Comparison of ENCODE assay signal across 8 cellular contexts in genomic region chr2:102473020-102473419, GRCh38. TPM values are rescaled to one million over a fixed set of nuclear protein-coding genes. Genes with fewer than 3 reads are reported as not detected.
DNase-seq lines count a peak whose midpoint lies in the region; ATAC-seq and TF ChIP-seq lines count a peak whose summit lies in the region.

A gene with protein sequence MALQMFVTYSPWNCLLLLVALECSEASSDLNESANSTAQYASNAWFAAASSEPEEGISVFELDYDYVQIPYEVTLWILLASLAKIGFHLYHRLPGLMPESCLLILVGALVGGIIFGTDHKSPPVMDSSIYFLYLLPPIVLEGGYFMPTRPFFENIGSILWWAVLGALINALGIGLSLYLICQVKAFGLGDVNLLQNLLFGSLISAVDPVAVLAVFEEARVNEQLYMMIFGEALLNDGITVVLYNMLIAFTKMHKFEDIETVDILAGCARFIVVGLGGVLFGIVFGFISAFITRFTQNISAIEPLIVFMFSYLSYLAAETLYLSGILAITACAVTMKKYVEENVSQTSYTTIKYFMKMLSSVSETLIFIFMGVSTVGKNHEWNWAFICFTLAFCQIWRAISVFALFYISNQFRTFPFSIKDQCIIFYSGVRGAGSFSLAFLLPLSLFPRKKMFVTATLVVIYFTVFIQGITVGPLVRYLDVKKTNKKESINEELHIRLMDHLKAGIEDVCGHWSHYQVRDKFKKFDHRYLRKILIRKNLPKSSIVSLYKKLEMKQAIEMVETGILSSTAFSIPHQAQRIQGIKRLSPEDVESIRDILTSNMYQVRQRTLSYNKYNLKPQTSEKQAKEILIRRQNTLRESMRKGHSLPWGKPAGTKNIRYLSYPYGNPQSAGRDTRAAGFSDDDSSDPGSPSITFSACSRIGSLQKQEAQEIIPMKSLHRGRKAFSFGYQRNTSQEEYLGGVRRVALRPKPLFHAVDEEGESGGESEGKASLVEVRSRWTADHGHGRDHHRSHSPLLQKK (plus strand): TSS chr2:102473226. CDS start chr2:102473760, 534 bp downstream.

- H3K27me3 Mint-ChIP-seq in CD14-positive monocyte (ENCODE audit: low read depth in 3 of 3) = peaks cover 1 to 24% (median 5%) of the 10 kb centered on the region in 3 donors
- peaks cover 36% of the 10 kb centered on the region for H3K27me3 Mint-ChIP-seq in T-helper 17 cell

- peak; percentile 93 for TF ChIP-seq CTCF in CD14-positive monocyte (IDR thresholded peaks at IDR 0.05)
- peak; percentile 75 to 81 (median 80) for TF ChIP-seq CTCF in breast epithelium (IDR thresholded peaks at IDR 0.05)
- peak; percentile 76 to 87 (median 85) for TF ChIP-seq CTCF in right lobe of liver (IDR thresholded peaks at IDR 0.05)

- no peaks in the 10 kb centered on the region for H3K36me3 Mint-ChIP-seq in CD14-positive monocyte
- H3K36me3 Mint-ChIP-seq in T-helper 17 cell (ENCODE audit: low read depth) = peaks cover 4% of the 10 kb centered on the region

- intact Hi-C loops in CD14-positive monocyte (cut with micrococcal nuclease) (loop anchor here (5.0 kb wide), 2 partner anchors 119 to 144 kb away; partner anchors contain the start of gene SLC9A2 (in 2 of the 2)), breast epithelium (cut with DNase I; ENCODE audit: low total_unique reads) (no loop called here), right lobe of liver (cut with DNase I) (no loop called here)

- WGBS in right lobe of liver (ENCODE audit: insufficient coverage, low coverage, low lambda C conversion rate, missing lambda C conversion rate) = 7% methylated on average over 3 of the region's 3 CpGs

- ATAC-seq in GM18511 (IDR thresholded peaks at IDR 0.05; ENCODE audit: unreplicated experiment) (peak; percentile 72), T-helper 17 cell (peak; percentile 69), right lobe of liver (peak; percentile 88 to 91 (median 90)), GM21723 (IDR thresholded peaks at IDR 0.05; ENCODE audit: unreplicated experiment) (no peak)

- H3K4me1 ChIP-seq in breast epithelium = no peaks in the 10 kb centered on the region
- H3K4me1 ChIP-seq in right lobe of liver = no peaks in the 10 kb centered on the region

- H3K27ac ChIP-seq in breast epithelium (no peak within 1 kb of the TSS), right lobe of liver (no peak within 1 kb of the TSS)

- H3K27ac Mint-ChIP-seq in CD14-positive monocyte (no peak within 1 kb of the TSS), T-helper 17 cell (no peak within 1 kb of the TSS)

- H3K36me3 ChIP-seq in breast epithelium = no peaks in the 10 kb centered on the region
- no peaks in the 10 kb centered on the region for H3K36me3 ChIP-seq in right lobe of liver

- H3K9me3 ChIP-seq in T-helper 17 cell (ENCODE audit: control insufficient read depth, low read length, poor library complexity, severe bottlenecking) (no peaks in the 10 kb centered on the region), breast epithelium (no peaks in the 10 kb centered on the region), right lobe of liver (no peaks in the 10 kb centered on the region)

- H3K27me3 ChIP-seq in breast epithelium = no peaks in the 10 kb centered on the region
- H3K27me3 ChIP-seq in right lobe of liver = no peaks in the 10 kb centered on the region

- H3K4me1 Mint-ChIP-seq in CD14-positive monocyte (no peaks in the 10 kb centered on the region), T-helper 17 cell (peaks cover 2% of the 10 kb centered on the region)

- H3K4me3 ChIP-seq in breast epithelium = no peak within 1 kb of the TSS
- H3K4me3 ChIP-seq in right lobe of liver = no peak within 1 kb of the TSS

- DNase-seq in CD14-positive monocyte (ENCODE audit: low spot score) = no peak
- peak; percentile 83 for DNase-seq in HT-29 (ENCODE audit: low spot score)
- DNase-seq in T-helper 17 cell = peak in 2 of 3 donors; percentile 13 to 34
- DNase-seq in breast epithelium (ENCODE audit: low spot score in 2 of 2) = peak in 1 of 2 donors; percentile 35
- DNase-seq in right lobe of liver = no peak
- peak; percentile 32 for DNase-seq in stimulated activated CD8-positive, alpha-beta memory T cell treated with anti-CD3 and anti-CD28 coated beads, Interleukin-15, amount 100 ng/mL, for 1 hour (ENCODE audit: low read depth)

- H3K9me3 Mint-ChIP-seq in CD14-positive monocyte = peaks cover 4 to 22% (median 7%) of the 10 kb centered on the region in 7 donors

- H3K4me3 Mint-ChIP-seq in CD14-positive monocyte = no peak within 1 kb of the TSS
- H3K4me3 Mint-ChIP-seq in T-helper 17 cell = no peak within 1 kb of the TSS

- no peak for TF ChIP-seq POLR2A in breast epithelium (IDR thresholded peaks at IDR 0.05)
- no peak for TF ChIP-seq POLR2A in right lobe of liver (IDR thresholded peaks at IDR 0.05)

RNA-seq across cellular contexts. Expression of the gene that starts here (rescaled TPM):
- polyA plus RNA-seq in CD14-positive monocyte = not detected
- not detected in 2 replicates for total RNA-seq in HT-29 (2014; rRNA removed; shearing (Covaris generic))
- total RNA-seq in T-helper 17 cell (under 1 TPM; 0.12 to 0.18 TPM), breast epithelium (not detected), right lobe of liver (not detected)

Comparison
In these comparisons a context has a peak if more than half of its experiments do, and no peak if none do; other contexts are left out.
1. Peak in DNase-seq in HT-29; RNA of the gene not detected or under 1 TPM.
2. Peak in DNase-seq and ATAC-seq in T-helper 17 cell; RNA of the gene not detected or under 1 TPM.
3. Peak in ATAC-seq in right lobe of liver; RNA of the gene not detected or under 1 TPM.
4. intact Hi-C loops: an anchor here in CD14-positive monocyte (5.0 kb wide); none called in breast epithelium and right lobe of liver.